22 cellular contexts compared by ENCODE assay signal in genomic region chr9:137817236-137818200, GRCh38.
A peak's percentile ranks its signal among the peaks of the same experiment; 100 is the strongest.
DNase-seq lines count a peak whose midpoint lies in the region; ATAC-seq, FAIRE-seq and TF ChIP-seq lines count a peak whose summit lies in the region.
"Had no signal": no experiment of that assay in that cellular context is flagged by ENCODE, and none has a peak within 500 bp of the region (broad histone marks: within the 10 kb centered on the region; RNA-seq: fewer than 3 reads in every experiment).

No MANE protein-coding gene starts in this region.

- H3K27ac Mint-ChIP-seq in activated naive CD4-positive, alpha-beta T cell treated with anti-CD3 and anti-CD28 coated beads, Interleukin-2, amount 50 U/mL, for 72 hours = peak overlapping the region; percentile 29 to 66
- H3K27ac Mint-ChIP-seq in activated naive CD4-positive, alpha-beta T cell treated with anti-CD3 and anti-CD28 coated beads for 36 hours = no peak overlapping the region
- H3K27ac Mint-ChIP-seq in astrocyte (ENCODE audit: unreplicated experiment) (peak overlapping the region; percentile 53), memory B cell (peak overlapping the region; percentile 83)
- H3K27ac Mint-ChIP-seq: CD4-positive, CD25-positive, alpha-beta regulatory T cell; GM23338 had no signal

- no peak overlapping the region for H2AFZ ChIP-seq in astrocyte (ENCODE audit: low read depth, low read length)
- H2AFZ ChIP-seq: GM23338 had no signal

- DNase-seq in activated naive CD4-positive, alpha-beta T cell treated with anti-CD3 and anti-CD28 coated beads, Interleukin-2, amount 50 U/mL, for 72 hours (ENCODE audit: low spot score in 2 of 2) = peak in 1 of 2 donors; percentile 51
- DNase-seq in activated naive CD4-positive, alpha-beta T cell treated with anti-CD3 and anti-CD28 coated beads for 36 hours = no peak
- DNase-seq in astrocyte (ENCODE audit: low read depth) = no peak
- DNase-seq in memory B cell (ENCODE audit: low spot score in 2 of 2) = no peak
- DNase-seq in upper lobe of right lung = peak; percentile 52
- no peak for DNase-seq in amygdala (lab: John Stamatoyannopoulos, UW)
- DNase-seq: BE2C; CD4-positive, CD25-positive, alpha-beta regulatory T cell; COR-L47; DND-41; HCEC 1CT; KG1; MV-4-11; NCI-H2107; NCI-H2227 treated with DMSO at 0.1 percent for 48 hours; NCI-H510A treated with DMSO at 0.1 percent for 48 hours; NCI-H774; SHP77 treated with DMSO at 0.1 percent for 48 hours had no signal

- H3K36me3 ChIP-seq in astrocyte (ENCODE audit: insufficient read depth, low read length) (peaks cover 20% of the 10 kb centered on the region), upper lobe of right lung (peaks cover 76% of the 10 kb centered on the region)

- no peaks in the 10 kb centered on the region for H3K9me3 ChIP-seq in astrocyte (ENCODE audit: insufficient read depth, low read depth, low read length)
- no peaks in the 10 kb centered on the region for H3K9me3 ChIP-seq in upper lobe of right lung
- H3K9me3 ChIP-seq: BE2C had no signal

- no peak overlapping the region for H3K9ac ChIP-seq in astrocyte (ENCODE audit: low read length)

- H3K36me3 Mint-ChIP-seq in activated naive CD4-positive, alpha-beta T cell treated with anti-CD3 and anti-CD28 coated beads, Interleukin-2, amount 50 U/mL, for 72 hours = peaks cover 12 to 19% of the 10 kb centered on the region in 2 donors
- H3K36me3 Mint-ChIP-seq in activated naive CD4-positive, alpha-beta T cell treated with anti-CD3 and anti-CD28 coated beads for 36 hours (ENCODE audit: low read depth) = peaks cover 47% of the 10 kb centered on the region
- H3K36me3 Mint-ChIP-seq in astrocyte (ENCODE audit: low read depth, unreplicated experiment) (peaks cover 53% of the 10 kb centered on the region), memory B cell (peaks cover 42% of the 10 kb centered on the region)

- H3K79me2 ChIP-seq in astrocyte (ENCODE audit: insufficient read depth, low read length) = peaks cover 6% of the 10 kb centered on the region

- H3K27me3 ChIP-seq in astrocyte (ENCODE audit: insufficient read depth, low read length) (no peaks in the 10 kb centered on the region), upper lobe of right lung (no peaks in the 10 kb centered on the region)
- H3K27me3 ChIP-seq: BE2C had no signal

- no peaks in the 10 kb centered on the region for H3K4me1 Mint-ChIP-seq in activated naive CD4-positive, alpha-beta T cell treated with anti-CD3 and anti-CD28 coated beads for 36 hours (ENCODE audit: low read depth)
- H3K4me1 Mint-ChIP-seq in astrocyte (ENCODE audit: low read depth, unreplicated experiment) (no peaks in the 10 kb centered on the region), memory B cell (peaks cover 6% of the 10 kb centered on the region)
- H3K4me1 Mint-ChIP-seq: GM23338 had no signal

- CTCF ChIA-PET in activated naive CD4-positive, alpha-beta T cell treated with anti-CD3 and anti-CD28 coated beads for 36 hours (lab: Charles Lee) = no interaction called here

- no peak for FAIRE-seq in astrocyte (lab: Jason Lieb, UNC)
- FAIRE-seq: G401.6, GM19239 had no signal

- ATAC-seq in activated naive CD4-positive, alpha-beta T cell treated with anti-CD3 and anti-CD28 coated beads, Interleukin-2, amount 50 U/mL, for 72 hours = no peak
- ATAC-seq in memory B cell (ENCODE audit: low read depth) = no peak
- no peak for ATAC-seq in upper lobe of right lung
- no peak for ATAC-seq in HG02798 (IDR thresholded peaks at IDR 0.05; ENCODE audit: poor library complexity, unreplicated experiment)
- ATAC-seq: GM23338 had no signal

- H3K4me3 Mint-ChIP-seq in activated naive CD4-positive, alpha-beta T cell treated with anti-CD3 and anti-CD28 coated beads for 36 hours = no peak overlapping the region
- no peak overlapping the region for H3K4me3 Mint-ChIP-seq in astrocyte (ENCODE audit: unreplicated experiment)
- no peak overlapping the region for H3K4me3 Mint-ChIP-seq in memory B cell
- H3K4me3 Mint-ChIP-seq: CD4-positive, CD25-positive, alpha-beta regulatory T cell; GM23338 had no signal

- no peak overlapping the region for H3K27ac ChIP-seq in astrocyte (ENCODE audit: low read depth, low read length)
- no peak overlapping the region for H3K27ac ChIP-seq in upper lobe of right lung

- no peak overlapping the region for H3K4me2 ChIP-seq in astrocyte (ENCODE audit: low read length)
- H3K4me2 ChIP-seq: GM23338 had no signal

- H3K4me1 ChIP-seq in astrocyte (ENCODE audit: insufficient read depth, low read length) = no peaks in the 10 kb centered on the region
- H3K4me1 ChIP-seq in upper lobe of right lung = no peaks in the 10 kb centered on the region
- H3K4me1 ChIP-seq: BE2C had no signal

- no peak overlapping the region for H3K4me3 ChIP-seq in astrocyte (ENCODE audit: insufficient read depth, low read depth, low read length)
- H3K4me3 ChIP-seq in upper lobe of right lung = no peak overlapping the region
- H3K4me3 ChIP-seq: GM23338 had no signal

- no peaks in the 10 kb centered on the region for H3K9me3 Mint-ChIP-seq in activated naive CD4-positive, alpha-beta T cell treated with anti-CD3 and anti-CD28 coated beads, Interleukin-2, amount 50 U/mL, for 72 hours
- peaks cover 8% of the 10 kb centered on the region for H3K9me3 Mint-ChIP-seq in activated naive CD4-positive, alpha-beta T cell treated with anti-CD3 and anti-CD28 coated beads for 36 hours
- H3K9me3 Mint-ChIP-seq in astrocyte (ENCODE audit: unreplicated experiment) (peaks cover 6% of the 10 kb centered on the region), memory B cell (no peaks in the 10 kb centered on the region)

- no peaks in the 10 kb centered on the region for H3K27me3 Mint-ChIP-seq in activated naive CD4-positive, alpha-beta T cell treated with anti-CD3 and anti-CD28 coated beads for 36 hours (ENCODE audit: low read depth)
- H3K27me3 Mint-ChIP-seq in astrocyte (ENCODE audit: low read depth, unreplicated experiment) = no peaks in the 10 kb centered on the region
- H3K27me3 Mint-ChIP-seq in memory B cell = no peaks in the 10 kb centered on the region
- H3K27me3 Mint-ChIP-seq: CD4-positive, CD25-positive, alpha-beta regulatory T cell had no signal

- TF ChIP-seq CTCF in astrocyte (IDR thresholded peaks at IDR 0.05; ENCODE audit: insufficient read depth, low read depth, low read length) (no peak), upper lobe of right lung (IDR thresholded peaks at IDR 0.05) (no peak)

- peaks cover 14% of the 10 kb centered on the region for H4K20me1 ChIP-seq in astrocyte (ENCODE audit: insufficient read depth, low read length)

- intact Hi-C loops in activated naive CD4-positive, alpha-beta T cell treated with anti-CD3 and anti-CD28 coated beads for 36 hours (cut with micrococcal nuclease) = no loop called here
- intact Hi-C loops in upper lobe of right lung (cut with DNase I) = no loop called here
